28 cellular contexts compared by ENCODE assay signal in the genomic region with DNA sequence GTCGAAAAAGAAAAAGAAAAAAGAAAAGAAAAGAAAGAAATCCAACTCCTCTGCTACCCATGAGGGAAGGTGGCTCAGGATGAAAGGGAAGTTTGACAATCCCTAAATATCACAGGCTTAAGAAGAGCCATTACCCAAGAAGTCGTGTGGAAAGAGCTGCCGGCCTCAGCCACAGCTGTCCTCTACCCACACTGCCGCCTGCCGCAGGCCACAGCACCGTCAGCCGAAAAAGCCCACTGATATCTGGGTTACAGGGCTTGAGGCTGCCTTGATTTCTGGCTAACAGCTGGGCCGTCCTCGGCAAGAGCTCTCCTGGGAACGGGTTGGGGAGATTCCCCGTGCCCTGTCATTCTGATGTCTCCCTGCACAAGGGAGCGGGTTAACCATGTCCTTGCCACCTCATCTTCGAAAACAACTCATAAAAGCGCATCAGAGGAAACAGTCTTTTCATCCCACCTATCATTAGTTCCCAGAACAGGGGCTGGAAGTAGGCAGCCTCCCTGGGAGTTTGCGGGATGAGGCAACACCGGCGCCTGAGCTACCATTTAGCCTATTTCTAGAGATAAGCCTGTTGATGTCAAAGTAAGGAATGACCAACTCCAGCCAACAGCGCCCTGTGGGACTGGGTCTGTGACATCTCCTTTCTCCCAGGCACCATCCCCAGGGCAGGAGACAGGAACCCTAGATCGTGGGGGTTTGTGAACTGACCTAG. TPM values are rescaled to one million over a fixed set of nuclear protein-coding genes. Genes with fewer than 3 reads are reported as not detected.
DNase-seq lines count a peak whose midpoint lies in the region; ATAC-seq, FAIRE-seq and TF ChIP-seq lines count a peak whose summit lies in the region.
"Had no signal": no experiment of that assay in that cellular context is flagged by ENCODE, and none has a peak within 500 bp of the region (broad histone marks: within the 10 kb centered on the region; RNA-seq: fewer than 3 reads in every experiment).

No MANE protein-coding gene starts in this region.

- H3K4me3 Mint-ChIP-seq in stimulated activated naive B cell treated with anti-CD40 and anti-IgM and Interleukin-4, amounts not matched to agents 10 μg/mL and 1 μg/mL and 100 μg/mL, for 72 hours, result no peak overlapping the region
- H3K4me3 Mint-ChIP-seq: activated CD4-positive, alpha-beta T cell treated with anti-CD3 and anti-CD28 coated beads for 36 hours; activated naive CD4-positive, alpha-beta T cell treated with anti-CD3 and anti-CD28 coated beads, Interleukin-2, amount 10 ng/mL, durations not matched to agents 7 days and 5 days; activated T-cell treated with anti-CD3 and anti-CD28 coated beads, Interleukin-2, amount 50 U/mL, for 72 hours; stimulated activated naive CD8-positive, alpha-beta T cell treated with anti-CD3 and anti-CD28 coated beads, Interleukin-15, Interleukin-2, amounts not matched to agents 100 ng/mL and 50 ng/mL, for 24 hours had no signal

- POLR2A ChIA-PET in HepG2 (lab: Yijun Ruan, JAX), result interaction anchor here (0.7 kb wide), 1 partner anchor 83 kb away, joined by 3 read pairs; no protein-coding TSS in a partner anchor

- WGBS in HepG2 (ENCODE audit: low lambda C conversion rate), result 40% methylated on average over 12 of the region's 19 CpGs

- peaks cover 0 to 3% of the 10 kb centered on the region in 2 donors for H3K36me3 Mint-ChIP-seq in stimulated activated naive B cell treated with anti-CD40 and anti-IgM and Interleukin-4, amounts not matched to agents 10 μg/mL and 1 μg/mL and 100 μg/mL, for 72 hours
- H3K36me3 Mint-ChIP-seq: CD4-positive, alpha-beta memory T cell had no signal

- H3K79me2 ChIP-seq in HepG2 (ENCODE audit: insufficient read depth, low read length), result no peaks in the 10 kb centered on the region

- H3K4me1 Mint-ChIP-seq in stimulated activated naive B cell treated with anti-CD40 and anti-IgM and Interleukin-4, amounts not matched to agents 10 μg/mL and 1 μg/mL and 100 μg/mL, for 72 hours, result peaks cover 10 to 16% of the 10 kb centered on the region in 2 donors

- TF ChIP-seq POLR2A in HepG2 (IDR thresholded peaks at IDR 0.05; ENCODE audit: insufficient read depth in 1 of 2, low read depth in 2 of 2, low read length in 2 of 2), result no peak

- H3K27ac ChIP-seq in HepG2 (ENCODE audit: extremely low read length, insufficient read depth, low read length), result no peak overlapping the region
- H3K27ac ChIP-seq: ascending aorta, epithelial cell of prostate, tibial nerve had no signal

- no peak overlapping the region for H2AFZ ChIP-seq in HepG2 (ENCODE audit: low read length)

- CTCF ChIA-PET in HepG2 (lab: Yijun Ruan, JAX; ENCODE audit: low intra/inter-chr PET ratio, low total read pairs), result no interaction called here

- no peaks in the 10 kb centered on the region for H4K20me1 ChIP-seq in HepG2 (ENCODE audit: insufficient read depth, low read length)

- no TSS peak for BruUV-seq in HepG2 (replicated peaks; lab: Mats Ljungman, UMichigan)

- peak; percentile 34; the same call in 1 of the 3 replicates for ATAC-seq in HepG2
- ATAC-seq in stimulated activated naive B cell treated with anti-CD40 and anti-IgM and Interleukin-4, amounts not matched to agents 10 μg/mL and 1 μg/mL and 100 μg/mL, for 72 hours (replicated peaks), result no peak
- ATAC-seq: activated CD4-positive, alpha-beta T cell treated with anti-CD3 and anti-CD28 coated beads for 36 hours; activated T-cell treated with anti-CD3 and anti-CD28 coated beads, Interleukin-2, amount 50 U/mL, for 72 hours had no signal

- H3K27me3 ChIP-seq in HepG2 (ENCODE audit: control insufficient read depth in 1 of 2, insufficient read depth in 2 of 2, low read length in 2 of 2) (peaks cover 11 to 58% of the 10 kb centered on the region in 2 experiments; a peak in 4 of 5 replicates), HAP-1 (ENCODE audit: low read depth) (no peaks in the 10 kb centered on the region)
- H3K27me3 ChIP-seq: ascending aorta, tibial nerve had no signal

- DNase-seq in D341Med (ENCODE audit: low spot score) (peak; percentile 62), LHCN-M2 (ENCODE audit: low read depth) (peak; percentile 76), amniotic epithelial cell (ENCODE audit: low read depth) (peak; percentile 15), HepG2 (ENCODE audit: low spot score) (no peak), NCI-H146 treated with DMSO at 0.1 percent for 48 hours (lab: John Stamatoyannopoulos, UW; ENCODE audit: unreplicated experiment) (no peak), HAP-1 (ENCODE audit: low spot score in 2 of 2) (no peak), hypothalamus (lab: John Stamatoyannopoulos, UW) (no peak)
- DNase-seq in stimulated activated naive B cell treated with anti-CD40 and anti-IgM and Interleukin-4, amounts not matched to agents 10 μg/mL and 1 μg/mL and 100 μg/mL, for 72 hours, result no peak
- DNase-seq: activated CD4-positive, alpha-beta T cell treated with anti-CD3 and anti-CD28 coated beads for 36 hours; activated naive CD4-positive, alpha-beta T cell treated with anti-CD3 and anti-CD28 coated beads, Interleukin-2, amount 10 ng/mL, durations not matched to agents 7 days and 5 days; activated T-cell treated with anti-CD3 and anti-CD28 coated beads, Interleukin-2, amount 50 U/mL, for 72 hours; CD4-positive, alpha-beta memory T cell; DMS53; foreskin melanocyte; GF-D8; hippocampal formation; mammary epithelial cell; NCI-H1105; NCI-H2107; small intestine; stimulated activated CD4-positive, alpha-beta T cell treated with anti-CD3 and anti-CD28 coated beads, Interleukin-4, amount 100 ng/mL, for 24 hours; T-helper 1 cell had no signal

- H3K4me1 ChIP-seq in HepG2 (ENCODE audit: insufficient read depth, low read length) (peaks cover 4% of the 10 kb centered on the region), HAP-1 (no peaks in the 10 kb centered on the region)
- H3K4me1 ChIP-seq: ascending aorta had no signal

- no peaks in the 10 kb centered on the region for H3K9me3 ChIP-seq in HepG2 (ENCODE audit: low read length)
- H3K9me3 ChIP-seq in HAP-1, result no peaks in the 10 kb centered on the region
- H3K9me3 ChIP-seq: ascending aorta, tibial nerve had no signal

- no peak overlapping the region for H3K4me2 ChIP-seq in HepG2 (ENCODE audit: low read depth, low read length)

- in situ Hi-C loops in HepG2 (cut with HindIII; ENCODE audit: extremely low pct_ligation_motif_present, low pct_unique_long_range_greater_than_20kb), result loop anchor here (10.0 kb wide), 1 partner anchor 97 kb away; the partner anchor contains the start of gene KAT5
- in situ Hi-C loops in HAP-1 (cut with MboI; ENCODE audit: low sequenced_read_pairs), result no loop called here

- no peaks in the 10 kb centered on the region for H3K36me3 ChIP-seq in HepG2 (replicated peaks in 1 of 2; ENCODE audit: control insufficient read depth in 1 of 2, insufficient read depth in 2 of 2, low read length in 2 of 2)
- no peaks in the 10 kb centered on the region for H3K36me3 ChIP-seq in HAP-1 (replicated peaks)
- H3K36me3 ChIP-seq: ascending aorta, tibial nerve had no signal

- TF ChIP-seq EP300 in HepG2 (IDR thresholded peaks at IDR 0.05; ENCODE audit: low read depth in 2 of 2, low read length in 2 of 2), result no peak
- no peak for TF ChIP-seq EP300 in HepG2 (CRISPR knock-in tag; IDR thresholded peaks at IDR 0.05; ENCODE audit: borderline replicate concordance)

- H3K27ac Mint-ChIP-seq in stimulated activated naive B cell treated with anti-CD40 and anti-IgM and Interleukin-4, amounts not matched to agents 10 μg/mL and 1 μg/mL and 100 μg/mL, for 72 hours, result no peak overlapping the region
- H3K27ac Mint-ChIP-seq: activated CD4-positive, alpha-beta T cell treated with anti-CD3 and anti-CD28 coated beads for 36 hours; activated naive CD4-positive, alpha-beta T cell treated with anti-CD3 and anti-CD28 coated beads, Interleukin-2, amount 10 ng/mL, durations not matched to agents 7 days and 5 days; activated T-cell treated with anti-CD3 and anti-CD28 coated beads, Interleukin-2, amount 50 U/mL, for 72 hours; CD4-positive, alpha-beta memory T cell; stimulated activated naive CD8-positive, alpha-beta T cell treated with anti-CD3 and anti-CD28 coated beads, Interleukin-15, Interleukin-2, amounts not matched to agents 100 ng/mL and 50 ng/mL, for 24 hours had no signal

- no peaks in the 10 kb centered on the region for H3K9me3 Mint-ChIP-seq in stimulated activated naive B cell treated with anti-CD40 and anti-IgM and Interleukin-4, amounts not matched to agents 10 μg/mL and 1 μg/mL and 100 μg/mL, for 72 hours
- H3K9me3 Mint-ChIP-seq: activated naive CD4-positive, alpha-beta T cell treated with anti-CD3 and anti-CD28 coated beads, Interleukin-2, amount 10 ng/mL, durations not matched to agents 7 days and 5 days; activated T-cell treated with anti-CD3 and anti-CD28 coated beads, Interleukin-2, amount 50 U/mL, for 72 hours; stimulated activated naive CD8-positive, alpha-beta T cell treated with anti-CD3 and anti-CD28 coated beads, Interleukin-15, Interleukin-2, amounts not matched to agents 100 ng/mL and 50 ng/mL, for 24 hours had no signal

- H3K27me3 Mint-ChIP-seq in stimulated activated naive B cell treated with anti-CD40 and anti-IgM and Interleukin-4, amounts not matched to agents 10 μg/mL and 1 μg/mL and 100 μg/mL, for 72 hours, result peaks cover 5 to 7% of the 10 kb centered on the region in 2 donors

- H3K9ac ChIP-seq in HepG2 (ENCODE audit: insufficient read depth, low read depth, low read length), result no peak overlapping the region

- H3K4me3 ChIP-seq in HepG2 (replicated peaks in 1 of 3; ENCODE audit: insufficient read depth in 1 of 3, low read depth in 2 of 3, low read length in 3 of 3), result no peak overlapping the region
- H3K4me3 ChIP-seq in HAP-1, result no peak overlapping the region
- H3K4me3 ChIP-seq: ascending aorta, tibial nerve had no signal

- TF ChIP-seq CTCF in HepG2 (CRISPR knock-in tag; IDR thresholded peaks at IDR 0.05), result no peak

- no peak for FAIRE-seq in HepG2 (lab: Jason Lieb, UNC)
- FAIRE-seq: islet of Langerhans, small intestine had no signal

- TF ChIP-seq RAD21 in HepG2 (CRISPR knock-in tag; IDR thresholded peaks at IDR 0.05), result no peak

- intact Hi-C loops in HepG2 (cut with micrococcal nuclease; ENCODE audit: unreplicated experiment), result no loop called here

RNA-seq across cellular contexts. Expression of gene SNX32, which starts 21.8 kb away (rescaled TPM):
- total RNA-seq in LHCN-M2 (2014; rRNA removed), result 0.45 and 0.69 TPM in 2 replicates
- polyA plus RNA-seq in LHCN-M2 (2012), result 0.53 TPM
- total RNA-seq in HepG2 (2016; rRNA removed; fragmentation: Illumina TruSeq; extraction: Trizol), result 0.09 TPM in 1 of 2 replicates, not detected in the other
- not detected in 2 replicates for total RNA-seq in HepG2 (2016; cell fraction: cytosol; rRNA removed; fragmentation: Illumina TruSeq; extraction: Trizol; ENCODE audit: low read depth)
- total RNA-seq in HepG2 (2016; cell fraction: insoluble cytoplasmic fraction; rRNA removed; fragmentation: Illumina TruSeq; extraction: Trizol), result 0.17 TPM in 1 of 2 replicates, not detected in the other
- not detected in 2 replicates for total RNA-seq in HepG2 (2016; cell fraction: membrane; rRNA removed; fragmentation: Illumina TruSeq; extraction: Trizol)
- total RNA-seq in HepG2 (2016; cell fraction: nucleus; rRNA removed; fragmentation: Illumina TruSeq; extraction: Trizol), result 0.16 TPM in 1 of 2 replicates, not detected in the other
- polyA plus RNA-seq in HepG2 (2011; rRNA removed), result 0.29 and 0.34 TPM in 2 replicates
- polyA plus RNA-seq in HepG2 (2011; cell fraction: cytosol; rRNA removed), result 0.08 and 0.30 TPM in 2 replicates
- 4.2 and 5.7 TPM in 2 replicates for polyA plus RNA-seq in HepG2 (2011; cell fraction: nucleus; rRNA removed)
- 0.19 and 0.35 TPM in 2 replicates for polyA plus RNA-seq in HepG2 (2012)
- 0.17 TPM in 1 of 2 replicates, not detected in the other for polyA plus RNA-seq in HepG2 (2016; cell fraction: cytosol; fragmentation: Illumina TruSeq; extraction: Trizol; ENCODE audit: low read depth)
- 0.19 TPM in 1 of 2 replicates, not detected in the other for polyA plus RNA-seq in HepG2 (2016; cell fraction: insoluble cytoplasmic fraction; fragmentation: Illumina TruSeq; extraction: Trizol; ENCODE audit: low read depth)
- 0.08 and 0.22 TPM in 2 replicates for polyA plus RNA-seq in HepG2 (2016; cell fraction: membrane; fragmentation: Illumina TruSeq; extraction: Trizol; ENCODE audit: low read depth)
- polyA plus RNA-seq in HepG2 (2016; cell fraction: nucleus; fragmentation: Illumina TruSeq; extraction: Trizol; ENCODE audit: insufficient read depth, low read depth), result 0.52 and 0.55 TPM in 2 replicates
- polyA minus RNA-seq in HepG2 (2011; rRNA and poly(A)+ RNA removed; ENCODE audit: low replicate concordance), result 0.30 and 0.86 TPM in 2 replicates
- polyA minus RNA-seq in HepG2 (2011; cell fraction: cytosol; rRNA and poly(A)+ RNA removed), result not detected in 2 replicates
- polyA minus RNA-seq in HepG2 (2011; cell fraction: nucleus; rRNA and poly(A)+ RNA removed), result 0.75 and 1.4 TPM in 2 replicates
- total RNA-seq: ascending aorta, HT1080 had no signal

RNA-seq across cellular contexts. Expression of gene OVOL1, which starts 25.1 kb away (rescaled TPM):
- total RNA-seq in LHCN-M2 (2014; rRNA removed), result not detected in 2 replicates
- polyA plus RNA-seq in LHCN-M2 (2012), result not detected
- total RNA-seq in HepG2 (2016; rRNA removed; fragmentation: Illumina TruSeq; extraction: Trizol), result not detected in 2 replicates
- total RNA-seq in HepG2 (2016; cell fraction: cytosol; rRNA removed; fragmentation: Illumina TruSeq; extraction: Trizol; ENCODE audit: low read depth), result not detected in 2 replicates
- not detected in 2 replicates for total RNA-seq in HepG2 (2016; cell fraction: insoluble cytoplasmic fraction; rRNA removed; fragmentation: Illumina TruSeq; extraction: Trizol)
- total RNA-seq in HepG2 (2016; cell fraction: membrane; rRNA removed; fragmentation: Illumina TruSeq; extraction: Trizol), result not detected in 2 replicates
- total RNA-seq in HepG2 (2016; cell fraction: nucleus; rRNA removed; fragmentation: Illumina TruSeq; extraction: Trizol), result not detected in 2 replicates
- polyA plus RNA-seq in HepG2 (2011; rRNA removed), result 0.01 and 0.04 TPM in 2 replicates
- not detected in 2 replicates for polyA plus RNA-seq in HepG2 (2011; cell fraction: cytosol; rRNA removed)
- 0.03 TPM in 1 of 2 replicates, not detected in the other for polyA plus RNA-seq in HepG2 (2011; cell fraction: nucleus; rRNA removed)
- polyA plus RNA-seq in HepG2 (2012), result not detected in 2 replicates
- not detected in 2 replicates for polyA plus RNA-seq in HepG2 (2016; cell fraction: cytosol; fragmentation: Illumina TruSeq; extraction: Trizol; ENCODE audit: low read depth)
- polyA plus RNA-seq in HepG2 (2016; cell fraction: insoluble cytoplasmic fraction; fragmentation: Illumina TruSeq; extraction: Trizol; ENCODE audit: low read depth), result not detected in 2 replicates
- not detected in 2 replicates for polyA plus RNA-seq in HepG2 (2016; cell fraction: membrane; fragmentation: Illumina TruSeq; extraction: Trizol; ENCODE audit: low read depth)
- not detected in 2 replicates for polyA plus RNA-seq in HepG2 (2016; cell fraction: nucleus; fragmentation: Illumina TruSeq; extraction: Trizol; ENCODE audit: insufficient read depth, low read depth)
- polyA minus RNA-seq in HepG2 (2011; rRNA and poly(A)+ RNA removed; ENCODE audit: low replicate concordance), result not detected in 2 replicates
- polyA minus RNA-seq in HepG2 (2011; cell fraction: cytosol; rRNA and poly(A)+ RNA removed), result not detected in 2 replicates
- not detected in 2 replicates for polyA minus RNA-seq in HepG2 (2011; cell fraction: nucleus; rRNA and poly(A)+ RNA removed)
- total RNA-seq: ascending aorta; CD4-positive, alpha-beta memory T cell; HT1080; tibial nerve had no signal
- polyA plus RNA-seq: CD4-positive, alpha-beta memory T cell had no signal

RNA-seq across cellular contexts. Expression of gene AP5B1, which starts 31.1 kb away (rescaled TPM):
- total RNA-seq in LHCN-M2 (2014; rRNA removed) (12.8 and 14.1 TPM in 2 replicates), HepG2 (2016; rRNA removed; fragmentation: Illumina TruSeq; extraction: Trizol) (3.8 and 4.4 TPM in 2 replicates)
- 5.0 TPM for polyA plus RNA-seq in LHCN-M2 (2012)
- total RNA-seq in HepG2 (2016; cell fraction: cytosol; rRNA removed; fragmentation: Illumina TruSeq; extraction: Trizol; ENCODE audit: low read depth), result 0.44 and 0.61 TPM in 2 replicates
- 2.9 and 4.5 TPM in 2 replicates for total RNA-seq in HepG2 (2016; cell fraction: insoluble cytoplasmic fraction; rRNA removed; fragmentation: Illumina TruSeq; extraction: Trizol)
- 2.0 and 2.1 TPM in 2 replicates for total RNA-seq in HepG2 (2016; cell fraction: membrane; rRNA removed; fragmentation: Illumina TruSeq; extraction: Trizol)
- 2.9 and 3.7 TPM in 2 replicates for total RNA-seq in HepG2 (2016; cell fraction: nucleus; rRNA removed; fragmentation: Illumina TruSeq; extraction: Trizol)
- polyA plus RNA-seq in HepG2 (2011; rRNA removed), result 1.7 and 2.8 TPM in 2 replicates
- polyA plus RNA-seq in HepG2 (2011; cell fraction: cytosol; rRNA removed), result 1.6 and 2.5 TPM in 2 replicates
- 6.0 and 6.2 TPM in 2 replicates for polyA plus RNA-seq in HepG2 (2011; cell fraction: nucleus; rRNA removed)
- 1.2 and 2.4 TPM in 2 replicates for polyA plus RNA-seq in HepG2 (2012)
- polyA plus RNA-seq in HepG2 (2016; cell fraction: cytosol; fragmentation: Illumina TruSeq; extraction: Trizol; ENCODE audit: low read depth), result 0.25 and 0.27 TPM in 2 replicates
- polyA plus RNA-seq in HepG2 (2016; cell fraction: insoluble cytoplasmic fraction; fragmentation: Illumina TruSeq; extraction: Trizol; ENCODE audit: low read depth), result 2.6 and 2.7 TPM in 2 replicates
- 0.78 and 0.94 TPM in 2 replicates for polyA plus RNA-seq in HepG2 (2016; cell fraction: membrane; fragmentation: Illumina TruSeq; extraction: Trizol; ENCODE audit: low read depth)
- polyA plus RNA-seq in HepG2 (2016; cell fraction: nucleus; fragmentation: Illumina TruSeq; extraction: Trizol; ENCODE audit: insufficient read depth, low read depth), result 4.3 and 4.6 TPM in 2 replicates
- polyA minus RNA-seq in HepG2 (2011; rRNA and poly(A)+ RNA removed; ENCODE audit: low replicate concordance), result 9.8 and 22.8 TPM in 2 replicates
- polyA minus RNA-seq in HepG2 (2011; cell fraction: cytosol; rRNA and poly(A)+ RNA removed), result 3.4 and 4.2 TPM in 2 replicates
- polyA minus RNA-seq in HepG2 (2011; cell fraction: nucleus; rRNA and poly(A)+ RNA removed), result 4.9 and 5.1 TPM in 2 replicates

RNA-seq across cellular contexts. Expression of gene CFL1, which starts 46.1 kb away (rescaled TPM):
- total RNA-seq in LHCN-M2 (2014; rRNA removed) (1,867 and 1,951 TPM in 2 replicates), HepG2 (2016; rRNA removed; fragmentation: Illumina TruSeq; extraction: Trizol) (383 and 458 TPM in 2 replicates)
- polyA plus RNA-seq in LHCN-M2 (2012), result 2,281 TPM
- 49.6 and 56.4 TPM in 2 replicates for total RNA-seq in HepG2 (2016; cell fraction: cytosol; rRNA removed; fragmentation: Illumina TruSeq; extraction: Trizol; ENCODE audit: low read depth)
- total RNA-seq in HepG2 (2016; cell fraction: insoluble cytoplasmic fraction; rRNA removed; fragmentation: Illumina TruSeq; extraction: Trizol), result 365 and 431 TPM in 2 replicates
- total RNA-seq in HepG2 (2016; cell fraction: membrane; rRNA removed; fragmentation: Illumina TruSeq; extraction: Trizol), result 92.4 and 99.4 TPM in 2 replicates
- total RNA-seq in HepG2 (2016; cell fraction: nucleus; rRNA removed; fragmentation: Illumina TruSeq; extraction: Trizol), result 154 and 171 TPM in 2 replicates
- polyA plus RNA-seq in HepG2 (2011; rRNA removed), result 347 and 379 TPM in 2 replicates
- 649 and 884 TPM in 2 replicates for polyA plus RNA-seq in HepG2 (2011; cell fraction: cytosol; rRNA removed)
- 218 and 244 TPM in 2 replicates for polyA plus RNA-seq in HepG2 (2011; cell fraction: nucleus; rRNA removed)
- polyA plus RNA-seq in HepG2 (2012), result 289 and 295 TPM in 2 replicates
- polyA plus RNA-seq in HepG2 (2016; cell fraction: cytosol; fragmentation: Illumina TruSeq; extraction: Trizol; ENCODE audit: low read depth), result 112 and 116 TPM in 2 replicates
- 879 and 1,116 TPM in 2 replicates for polyA plus RNA-seq in HepG2 (2016; cell fraction: insoluble cytoplasmic fraction; fragmentation: Illumina TruSeq; extraction: Trizol; ENCODE audit: low read depth)
- 173 and 178 TPM in 2 replicates for polyA plus RNA-seq in HepG2 (2016; cell fraction: membrane; fragmentation: Illumina TruSeq; extraction: Trizol; ENCODE audit: low read depth)
- 427 and 437 TPM in 2 replicates for polyA plus RNA-seq in HepG2 (2016; cell fraction: nucleus; fragmentation: Illumina TruSeq; extraction: Trizol; ENCODE audit: insufficient read depth, low read depth)
- 360 and 1,083 TPM in 2 replicates for polyA minus RNA-seq in HepG2 (2011; rRNA and poly(A)+ RNA removed; ENCODE audit: low replicate concordance)
- 284 and 320 TPM in 2 replicates for polyA minus RNA-seq in HepG2 (2011; cell fraction: cytosol; rRNA and poly(A)+ RNA removed)
- polyA minus RNA-seq in HepG2 (2011; cell fraction: nucleus; rRNA and poly(A)+ RNA removed), result 153 and 218 TPM in 2 replicates

RNA-seq across cellular contexts. Expression of gene MUS81, which starts 48.3 kb away (rescaled TPM):
- 49.4 and 51.7 TPM in 2 replicates for total RNA-seq in LHCN-M2 (2014; rRNA removed)
- 38.5 TPM for polyA plus RNA-seq in LHCN-M2 (2012)
- total RNA-seq in HepG2 (2016; rRNA removed; fragmentation: Illumina TruSeq; extraction: Trizol), result 13.2 and 25.6 TPM in 2 replicates
- total RNA-seq in HepG2 (2016; cell fraction: cytosol; rRNA removed; fragmentation: Illumina TruSeq; extraction: Trizol; ENCODE audit: low read depth), result 9.1 and 9.8 TPM in 2 replicates
- 10.0 and 23.4 TPM in 2 replicates for total RNA-seq in HepG2 (2016; cell fraction: insoluble cytoplasmic fraction; rRNA removed; fragmentation: Illumina TruSeq; extraction: Trizol)
- 9.8 and 11.9 TPM in 2 replicates for total RNA-seq in HepG2 (2016; cell fraction: membrane; rRNA removed; fragmentation: Illumina TruSeq; extraction: Trizol)
- 33.1 and 33.6 TPM in 2 replicates for total RNA-seq in HepG2 (2016; cell fraction: nucleus; rRNA removed; fragmentation: Illumina TruSeq; extraction: Trizol)
- 30.2 and 43.6 TPM in 2 replicates for polyA plus RNA-seq in HepG2 (2011; rRNA removed)
- 9.6 and 15.1 TPM in 2 replicates for polyA plus RNA-seq in HepG2 (2011; cell fraction: cytosol; rRNA removed)
- polyA plus RNA-seq in HepG2 (2011; cell fraction: nucleus; rRNA removed), result 256 and 293 TPM in 2 replicates
- polyA plus RNA-seq in HepG2 (2012), result 17.9 and 34.3 TPM in 2 replicates
- polyA plus RNA-seq in HepG2 (2016; cell fraction: cytosol; fragmentation: Illumina TruSeq; extraction: Trizol; ENCODE audit: low read depth), result 5.3 and 7.5 TPM in 2 replicates
- polyA plus RNA-seq in HepG2 (2016; cell fraction: insoluble cytoplasmic fraction; fragmentation: Illumina TruSeq; extraction: Trizol; ENCODE audit: low read depth), result 10.0 and 14.2 TPM in 2 replicates
- 9.0 and 9.4 TPM in 2 replicates for polyA plus RNA-seq in HepG2 (2016; cell fraction: membrane; fragmentation: Illumina TruSeq; extraction: Trizol; ENCODE audit: low read depth)
- 70.1 TPM in 2 replicates for polyA plus RNA-seq in HepG2 (2016; cell fraction: nucleus; fragmentation: Illumina TruSeq; extraction: Trizol; ENCODE audit: insufficient read depth, low read depth)
- polyA minus RNA-seq in HepG2 (2011; rRNA and poly(A)+ RNA removed; ENCODE audit: low replicate concordance), result 21.4 and 58.7 TPM in 2 replicates
- polyA minus RNA-seq in HepG2 (2011; cell fraction: cytosol; rRNA and poly(A)+ RNA removed), result 5.5 and 5.8 TPM in 2 replicates
- polyA minus RNA-seq in HepG2 (2011; cell fraction: nucleus; rRNA and poly(A)+ RNA removed), result 60.9 and 66.5 TPM in 2 replicates

Comparison
In these comparisons a context has a peak if more than half of its experiments do, and no peak if none do; other contexts are left out.
1. DNase-seq: peak in D341Med (single experiment), LHCN-M2 (single experiment) and amniotic epithelial cell (single experiment); none in HepG2 (single experiment), stimulated activated naive B cell treated with anti-CD40 and anti-IgM and Interleukin-4, amounts not matched to agents 10 μg/mL and 1 μg/mL and 100 μg/mL, for 72 hours (single experiment), NCI-H146 treated with DMSO at 0.1 percent for 48 hours (single experiment), HAP-1 (0 of 2) and hypothalamus (0 of 51).